In genomic region chr19:3124630-3125029, GRCh38 we compare ENCODE assay signal across 20 cellular contexts. TPM values are rescaled to one million over a fixed set of nuclear protein-coding genes. Genes with fewer than 3 reads are reported as not detected.
DNase-seq lines count a peak whose midpoint lies in the region; ATAC-seq, FAIRE-seq and TF ChIP-seq lines count a peak whose summit lies in the region.
"Had no signal": no experiment of that assay in that cellular context is flagged by ENCODE, and none has a peak within 500 bp of the region (broad histone marks: within the 10 kb centered on the region; RNA-seq: fewer than 3 reads in every experiment).

No MANE protein-coding gene starts in this region.

- intact Hi-C loops in right cardiac atrium (cut with DNase I), result no loop called here
- intact Hi-C loops in cardiac septum (cut with DNase I), result loop anchor here (5.0 to 10.0 kb wide), 2 partner anchors 38 to 50 kb away; no protein-coding TSS in a partner anchor
- intact Hi-C loops in K562 (cut with micrococcal nuclease), result no loop called here

- H4K20me1 ChIP-seq in K562 (replicated peaks; ENCODE audit: control insufficient read depth, insufficient read depth, low read length) (no peaks in the 10 kb centered on the region), GM23248 (ENCODE audit: insufficient read depth) (no peaks in the 10 kb centered on the region)

- peaks cover 8% of the 10 kb centered on the region for H3K4me1 Mint-ChIP-seq in type B pancreatic cell (ENCODE audit: unreplicated experiment)

- no peak overlapping the region for H3K4me2 ChIP-seq in K562 (ENCODE audit: insufficient read depth, low read length)
- no peak overlapping the region for H3K4me2 ChIP-seq in GM23248 (ENCODE audit: unreplicated experiment)
- H3K4me2 ChIP-seq: PC-9 had no signal

- no peaks in the 10 kb centered on the region for H3K36me3 Mint-ChIP-seq in type B pancreatic cell
- H3K36me3 Mint-ChIP-seq: CD4-positive, CD25-positive, alpha-beta regulatory T cell had no signal

- no peaks in the 10 kb centered on the region for H3K27me3 Mint-ChIP-seq in type B pancreatic cell
- H3K27me3 Mint-ChIP-seq: CD4-positive, CD25-positive, alpha-beta regulatory T cell had no signal

- DNase-seq in right cardiac atrium (peak; percentile 6 to 37 (median 27)), cardiac septum (ENCODE audit: low spot score) (no peak), NAMALWA (ENCODE audit: low spot score) (peak; percentile 59), K562 (ENCODE audit: extremely low read depth in 1 of 4, low spot score in 3 of 4) (no peak), type B pancreatic cell (ENCODE audit: extremely low spot score, unreplicated experiment) (no peak), NCI-H345 (lab: John Stamatoyannopoulos, UW) (no peak), GM23248 (no peak)
- DNase-seq: Caco-2; CD4-positive, CD25-positive, alpha-beta regulatory T cell; DMS153; HFFc6; NCI-H1092; NCI-H187; NCI-H446 treated with DMSO at 0.1 percent for 48 hours; PC-9 had no signal

- H2AFZ ChIP-seq in K562 (ENCODE audit: low read depth, low read length), result no peak overlapping the region
- H2AFZ ChIP-seq in GM23248, result no peak overlapping the region
- H2AFZ ChIP-seq: PC-9 had no signal

- H3K9me2 ChIP-seq in GM23248 (ENCODE audit: insufficient read depth), result no peaks in the 10 kb centered on the region

- ATAC-seq in right cardiac atrium (no peak), K562 (no peak)
- no peak for ATAC-seq in activated CD4-positive, CD25-positive, alpha-beta regulatory T cell treated with anti-CD3 and anti-CD28 coated beads, Interleukin-2, amount 50 U/mL, for 24 hours
- ATAC-seq: HepG2 had no signal

- no peak for TF ChIP-seq POLR2A in K562 (conservative IDR thresholded peaks at IDR 0.05)

- no peaks in the 10 kb centered on the region for H3K4me1 ChIP-seq in right cardiac atrium (ENCODE audit: control insufficient read depth, insufficient read depth, low read length)
- H3K4me1 ChIP-seq in K562 (replicated peaks in 1 of 2; ENCODE audit: control insufficient read depth in 2 of 2, insufficient read depth in 2 of 2, low read length in 2 of 2), result peaks cover 0 to 36% of the 10 kb centered on the region in 2 experiments; a peak in 2 of 5 replicates
- no peaks in the 10 kb centered on the region for H3K4me1 ChIP-seq in GM23248 (ENCODE audit: insufficient read depth)
- H3K4me1 ChIP-seq: Caco-2 had no signal

- no TSS peak for BruUV-seq in K562 (replicated peaks; lab: Mats Ljungman, UMichigan)

- POLR2A ChIA-PET in K562 (lab: Yijun Ruan, JAX), result no interaction called here

- H3K4me3 Mint-ChIP-seq in type B pancreatic cell, result no peak overlapping the region
- H3K4me3 Mint-ChIP-seq: HFFc6 had no signal

- H3K27me3 ChIP-seq in right cardiac atrium (ENCODE audit: control insufficient read depth, insufficient read depth) (no peaks in the 10 kb centered on the region), K562 (ENCODE audit: control insufficient read depth in 2 of 2, insufficient read depth in 2 of 2, low read length in 2 of 2) (no peaks in the 10 kb centered on the region), GM23248 (replicated peaks; ENCODE audit: insufficient read depth) (no peaks in the 10 kb centered on the region)

- no peak overlapping the region for H3K27ac ChIP-seq in right cardiac atrium (ENCODE audit: low read length)
- H3K27ac ChIP-seq in K562 (ENCODE audit: extremely low read depth, low read depth, low read length), result no peak overlapping the region
- H3K27ac ChIP-seq in GM23248, result no peak overlapping the region
- H3K27ac ChIP-seq: PC-9, SK-N-MC had no signal

- H3K9ac ChIP-seq in K562 (ENCODE audit: insufficient read depth in 1 of 2, low read depth in 2 of 2, low read length in 2 of 2) (no peak overlapping the region), GM23248 (no peak overlapping the region)

- TF ChIP-seq RAD21 in K562 (CRISPR knock-in tag; conservative IDR thresholded peaks at IDR 0.05 in 1 of 2, IDR thresholded peaks at IDR 0.05 in 1 of 2), result no peak

- no peak for TF ChIP-seq CTCF in K562 (IDR thresholded peaks at IDR 0.05 in 2 of 3, conservative IDR thresholded peaks at IDR 0.05 in 1 of 3; ENCODE audit: insufficient read depth in 2 of 3, low read depth in 1 of 3, low read length in 3 of 3)
- no peak for TF ChIP-seq CTCF in type B pancreatic cell (conservative IDR thresholded peaks at IDR 0.05)

- in situ Hi-C loops in K562 (cut with MboI) (no loop called here), GM23248 (cut with MboI) (no loop called here)

- no peak for FAIRE-seq in K562 (lab: Jason Lieb, UNC)
- FAIRE-seq: H1, HepG2 had no signal

- H3K4me3 ChIP-seq in right cardiac atrium (ENCODE audit: low read length), result no peak overlapping the region
- H3K4me3 ChIP-seq in K562, result no peak overlapping the region
- H3K4me3 ChIP-seq in GM23248, result no peak overlapping the region
- H3K4me3 ChIP-seq: PC-9, SK-N-MC had no signal

- peaks cover 4% of the 10 kb centered on the region for H3K9me3 Mint-ChIP-seq in type B pancreatic cell
- H3K9me3 Mint-ChIP-seq: CD4-positive, CD25-positive, alpha-beta regulatory T cell; HFFc6 had no signal

- H3F3A ChIP-seq in GM23248 (ENCODE audit: insufficient read depth), result no peaks in the 10 kb centered on the region

- H3K79me2 ChIP-seq in K562 (ENCODE audit: control insufficient read depth, insufficient read depth, low read length) (no peaks in the 10 kb centered on the region), GM23248 (ENCODE audit: insufficient read depth) (no peaks in the 10 kb centered on the region)

- H3K9me3 ChIP-seq in right cardiac atrium (ENCODE audit: control insufficient read depth, low read length), result no peaks in the 10 kb centered on the region
- no peaks in the 10 kb centered on the region for H3K9me3 ChIP-seq in K562 (replicated peaks; ENCODE audit: control insufficient read depth, insufficient read depth, low read depth, low read length)
- H3K9me3 ChIP-seq in GM23248 (ENCODE audit: low read depth), result no peaks in the 10 kb centered on the region
- H3K9me3 ChIP-seq: Caco-2 had no signal

- H3K27ac Mint-ChIP-seq in type B pancreatic cell, result peak overlapping the region; percentile 56
- H3K27ac Mint-ChIP-seq: CD4-positive, CD25-positive, alpha-beta regulatory T cell; HFFc6 had no signal

- WGBS in right cardiac atrium, result 76% methylated on average over 16 of the region's 16 CpGs
- whole genome bisulfite sequencing in K562 (ENCODE audit: insufficient coverage, low coverage, missing lambda C conversion rate), result 56% methylated on average over 13 of the region's 16 CpGs
- WGBS in GM23248 (ENCODE audit: low coverage in 1 of 2, low lambda C conversion rate in 2 of 2, missing lambda C conversion rate in 2 of 2), 2 experiments, result 74% methylated on average over 16 of the region's 16 CpGs

- CTCF ChIA-PET in K562 (lab: Yijun Ruan, JAX; ENCODE audit: low intra/inter-chr PET ratio), result no interaction called here

- TF ChIP-seq EP300 in K562 (IDR thresholded peaks at IDR 0.05; ENCODE audit: low read length), result no peak

- H3K36me3 ChIP-seq in K562 (ENCODE audit: control insufficient read depth, insufficient read depth, low read length), result peaks cover 7% of the 10 kb centered on the region; the same call in 1 of the 3 replicates
- no peaks in the 10 kb centered on the region for H3K36me3 ChIP-seq in GM23248 (ENCODE audit: low read depth)

- no peaks in the 10 kb centered on the region for H3K9me1 ChIP-seq in K562 (ENCODE audit: control insufficient read depth, insufficient read depth, low read length)

RNA-seq across cellular contexts. Expression of gene GNA15, which starts 11.2 kb away (rescaled TPM):
- total RNA-seq in right cardiac atrium (1 to 10 TPM; 1.8 to 2.5 (median 2.1) TPM), cardiac septum (1.9 TPM), K562 (2014; rRNA removed) (0.09 TPM in 1 of 2 replicates, not detected in the other), K562 (2014; rRNA removed; fragmentation: Illumina TruSeq; extraction: Trizol) (0.07 and 0.13 TPM in 2 replicates), K562 (2015; rRNA removed; fragmentation: Illumina TruSeq; extraction: Trizol) (0.19 and 0.22 TPM in 2 replicates), K562 (2021) (0.13 and 0.24 TPM in 2 replicates), type B pancreatic cell (ENCODE audit: low replicate concordance) (1.6 and 3.9 TPM in 2 replicates)
- polyA plus RNA-seq in right cardiac atrium (1.00 TPM), K562 (2011; rRNA removed) (0.19 and 0.22 TPM in 2 replicates), K562 (2014; fragmentation: Illumina TruSeq; extraction: Trizol) (0.10 and 0.22 TPM in 2 replicates), K562 (2014; fragmentation: Nextera tagmentation; extraction: Ambion mirVana) (under 1 TPM in 1 of 2 experiments, not detected in 1; 0.03 TPM), K562 (2014; rRNA removed) (0.11 and 0.35 TPM in 2 replicates), GM23248 (2016; fragmentation: Nextera tagmentation; extraction: Ambion mirVana) (not detected in 2 replicates)
- 0.35 TPM in 1 of 2 replicates, not detected in the other for total RNA-seq in K562 (2011; cell fraction: chromatin; rRNA removed; ENCODE audit: low replicate concordance)
- total RNA-seq in K562 (2011; cell fraction: nucleolus; rRNA removed), result 0.13 and 0.17 TPM in 2 replicates
- total RNA-seq in K562 (2011; cell fraction: nucleoplasm; rRNA removed), result not detected in 2 replicates
- polyA plus RNA-seq in K562 (2011; cell fraction: cytosol; rRNA removed), result 0.18 and 0.25 TPM in 2 replicates
- polyA plus RNA-seq in K562 (2011; cell fraction: nucleus; rRNA removed), result 0.29 and 0.40 TPM in 2 replicates
- 0.65 and 0.76 TPM in 2 replicates for polyA plus RNA-seq in K562 (2012)
- 0.27 TPM in 1 of 2 replicates, not detected in the other for polyA minus RNA-seq in K562 (2011; rRNA and poly(A)+ RNA removed)
- polyA minus RNA-seq in K562 (2011; cell fraction: cytosol; rRNA and poly(A)+ RNA removed), result not detected in 2 replicates
- polyA minus RNA-seq in K562 (2011; cell fraction: nucleus; rRNA and poly(A)+ RNA removed), result 0.13 TPM in 1 of 2 replicates, not detected in the other
- not detected in 2 replicates for total RNA-seq in GM23248 (2014; rRNA removed; shearing (Covaris generic))
- total RNA-seq: Caco-2, HepG2, HFFc6 had no signal
- polyA plus RNA-seq: HepG2 had no signal

RNA-seq across cellular contexts. Expression of gene GNA11, which starts 30.5 kb away (rescaled TPM):
- 10 to 100 TPM; 63.3 to 71.6 (median 69.7) TPM for total RNA-seq in right cardiac atrium
- 69.8 TPM for polyA plus RNA-seq in right cardiac atrium
- 60.9 TPM for total RNA-seq in cardiac septum
- total RNA-seq in K562 (2011; cell fraction: chromatin; rRNA removed; ENCODE audit: low replicate concordance), result 18.8 and 42.3 TPM in 2 replicates
- total RNA-seq in K562 (2011; cell fraction: nucleolus; rRNA removed), result 20.7 and 22.8 TPM in 2 replicates
- 12.6 and 17.6 TPM in 2 replicates for total RNA-seq in K562 (2011; cell fraction: nucleoplasm; rRNA removed)
- 14.5 and 19.3 TPM in 2 replicates for total RNA-seq in K562 (2014; rRNA removed)
- 7.0 and 12.7 TPM in 2 replicates for total RNA-seq in K562 (2014; rRNA removed; fragmentation: Illumina TruSeq; extraction: Trizol)
- total RNA-seq in K562 (2015; rRNA removed; fragmentation: Illumina TruSeq; extraction: Trizol), result 13.4 and 16.5 TPM in 2 replicates
- 24.3 and 24.8 TPM in 2 replicates for total RNA-seq in K562 (2021)
- polyA plus RNA-seq in K562 (2011; rRNA removed), result 3.6 and 9.7 TPM in 2 replicates
- 11.1 and 14.7 TPM in 2 replicates for polyA plus RNA-seq in K562 (2011; cell fraction: cytosol; rRNA removed)
- 18.1 and 22.6 TPM in 2 replicates for polyA plus RNA-seq in K562 (2011; cell fraction: nucleus; rRNA removed)
- 22.6 and 23.5 TPM in 2 replicates for polyA plus RNA-seq in K562 (2012)
- 23.5 and 24.5 TPM in 2 replicates for polyA plus RNA-seq in K562 (2014; fragmentation: Illumina TruSeq; extraction: Trizol)
- under 1 TPM; 0.18 to 0.21 TPM for polyA plus RNA-seq in K562 (2014; fragmentation: Nextera tagmentation; extraction: Ambion mirVana)
- polyA plus RNA-seq in K562 (2014; rRNA removed), result 16.6 and 18.2 TPM in 2 replicates
- polyA minus RNA-seq in K562 (2011; rRNA and poly(A)+ RNA removed), result 1.6 and 10.8 TPM in 2 replicates
- polyA minus RNA-seq in K562 (2011; cell fraction: cytosol; rRNA and poly(A)+ RNA removed), result 10.8 and 11.5 TPM in 2 replicates
- polyA minus RNA-seq in K562 (2011; cell fraction: nucleus; rRNA and poly(A)+ RNA removed), result 4.6 and 5.7 TPM in 2 replicates
- 46.9 and 62.0 TPM in 2 replicates for total RNA-seq in type B pancreatic cell (ENCODE audit: low replicate concordance)
- 69.9 and 99.3 TPM in 2 replicates for total RNA-seq in GM23248 (2014; rRNA removed; shearing (Covaris generic))
- 14.2 and 15.0 TPM in 2 replicates for polyA plus RNA-seq in GM23248 (2016; fragmentation: Nextera tagmentation; extraction: Ambion mirVana)

RNA-seq across cellular contexts. Expression of gene S1PR4, which starts 53.9 kb away (rescaled TPM):
- under 1 TPM; 0.33 to 0.96 (median 0.74) TPM for total RNA-seq in right cardiac atrium
- polyA plus RNA-seq in right cardiac atrium, result 0.97 TPM
- total RNA-seq in cardiac septum, result 1.2 TPM
- total RNA-seq in K562 (2011; cell fraction: chromatin; rRNA removed; ENCODE audit: low replicate concordance), result not detected in 2 replicates
- not detected in 2 replicates for total RNA-seq in K562 (2011; cell fraction: nucleolus; rRNA removed)
- not detected in 2 replicates for total RNA-seq in K562 (2011; cell fraction: nucleoplasm; rRNA removed)
- total RNA-seq in K562 (2014; rRNA removed), result not detected in 2 replicates
- total RNA-seq in K562 (2014; rRNA removed; fragmentation: Illumina TruSeq; extraction: Trizol), result not detected in 2 replicates
- not detected in 2 replicates for total RNA-seq in K562 (2015; rRNA removed; fragmentation: Illumina TruSeq; extraction: Trizol)
- total RNA-seq in K562 (2021), result 0.18 and 0.27 TPM in 2 replicates
- not detected in 2 replicates for polyA plus RNA-seq in K562 (2011; rRNA removed)
- 0.04 TPM in 1 of 2 replicates, not detected in the other for polyA plus RNA-seq in K562 (2011; cell fraction: cytosol; rRNA removed)
- 0.08 and 0.53 TPM in 2 replicates for polyA plus RNA-seq in K562 (2011; cell fraction: nucleus; rRNA removed)
- polyA plus RNA-seq in K562 (2012), result not detected in 2 replicates
- not detected in 2 replicates for polyA plus RNA-seq in K562 (2014; fragmentation: Illumina TruSeq; extraction: Trizol)
- polyA plus RNA-seq in K562 (2014; fragmentation: Nextera tagmentation; extraction: Ambion mirVana), result not detected
- 0.07 TPM in 1 of 2 replicates, not detected in the other for polyA plus RNA-seq in K562 (2014; rRNA removed)
- polyA minus RNA-seq in K562 (2011; rRNA and poly(A)+ RNA removed), result not detected in 2 replicates
- not detected in 2 replicates for polyA minus RNA-seq in K562 (2011; cell fraction: cytosol; rRNA and poly(A)+ RNA removed)
- polyA minus RNA-seq in K562 (2011; cell fraction: nucleus; rRNA and poly(A)+ RNA removed), result 0.13 TPM in 1 of 2 replicates, not detected in the other
- total RNA-seq in type B pancreatic cell (ENCODE audit: low replicate concordance), result not detected in 2 replicates
- total RNA-seq in GM23248 (2014; rRNA removed; shearing (Covaris generic)), result not detected in 2 replicates
- not detected in 2 replicates for polyA plus RNA-seq in GM23248 (2016; fragmentation: Nextera tagmentation; extraction: Ambion mirVana)
- total RNA-seq: A673, Caco-2, H1, HFFc6 had no signal
- polyA plus RNA-seq: H1 had no signal

Comparison
In these comparisons a context has a peak if more than half of its experiments do, and no peak if none do; other contexts are left out.
1. DNase-seq: peak in right cardiac atrium (3 of 3) and NAMALWA (single experiment); none in cardiac septum (single experiment), K562 (0 of 4), type B pancreatic cell (single experiment), NCI-H345 (single experiment) and GM23248 (single experiment).